Comparison of ENCODE assay signal across 28 cellular contexts in genomic region chr4:83179205-83179604, GRCh38.
"Had no signal": no experiment of that assay in that cellular context is flagged by ENCODE, and none has a peak within 500 bp of the region (broad histone marks: within the 10 kb centered on the region; RNA-seq: fewer than 3 reads in every experiment).

No MANE protein-coding gene starts in this region.

- H3K27me3 Mint-ChIP-seq: activated CD8-positive, alpha-beta T cell treated with anti-CD3 and anti-CD28 coated beads for 36 hours; activated naive CD4-positive, alpha-beta T cell treated with anti-CD3 and anti-CD28 coated beads, Interleukin-2, amount 50 U/mL, for 24 hours; activated naive CD8-positive, alpha-beta T cell treated with anti-CD3 and anti-CD28 coated beads, Interleukin-2, amount 50 U/mL, for 24 hours; activated T-helper 17 cell treated with anti-CD3 and anti-CD28 coated beads, Interleukin-2, amount 50 U/mL, for 72 hours; naive thymus-derived CD8-positive, alpha-beta T cell; T-helper 17 cell had no signal

- ATAC-seq: activated CD8-positive, alpha-beta T cell treated with anti-CD3 and anti-CD28 coated beads for 36 hours; activated naive CD8-positive, alpha-beta T cell treated with anti-CD3 and anti-CD28 coated beads, Interleukin-2, amount 50 U/mL, for 24 hours; activated T-cell treated with anti-CD3 and anti-CD28 coated beads, Interleukin-2, amount 50 U/mL, for 4 hours; activated T-helper 17 cell treated with anti-CD3 and anti-CD28 coated beads, Interleukin-2, amount 50 U/mL, for 72 hours; body of pancreas; gastrocnemius medialis; left cardiac atrium; naive thymus-derived CD8-positive, alpha-beta T cell; right cardiac atrium; T-helper 17 cell had no signal

- H3K4me1 ChIP-seq: body of pancreas, esophagus squamous epithelium, gastrocnemius medialis, suprapubic skin, tibial artery had no signal

- H3K9me3 Mint-ChIP-seq: activated CD8-positive, alpha-beta T cell treated with anti-CD3 and anti-CD28 coated beads for 36 hours; activated naive CD4-positive, alpha-beta T cell treated with anti-CD3 and anti-CD28 coated beads, Interleukin-2, amount 50 U/mL, for 24 hours; activated naive CD8-positive, alpha-beta T cell treated with anti-CD3 and anti-CD28 coated beads, Interleukin-2, amount 50 U/mL, for 24 hours; activated T-cell treated with anti-CD3 and anti-CD28 coated beads, Interleukin-2, amount 50 U/mL, for 4 hours; activated T-helper 17 cell treated with anti-CD3 and anti-CD28 coated beads, Interleukin-2, amount 50 U/mL, for 72 hours; naive thymus-derived CD8-positive, alpha-beta T cell had no signal

- DNase-seq: activated CD4-positive, alpha-beta T cell treated with anti-CD3 and anti-CD28 coated beads, Interleukin-2, amount 50 U/mL, for 1 hour; activated CD4-positive, CD25-positive, alpha-beta regulatory T cell treated with anti-CD3 and anti-CD28 coated beads, Interleukin-2, amount 50 U/mL, for 72 hours; activated CD8-positive, alpha-beta T cell treated with anti-CD3 and anti-CD28 coated beads for 36 hours; activated naive CD8-positive, alpha-beta T cell treated with anti-CD3 and anti-CD28 coated beads, Interleukin-2, amount 50 U/mL, for 24 hours; activated T-cell treated with anti-CD3 and anti-CD28 coated beads, Interleukin-2, amount 50 U/mL, for 4 hours; body of pancreas; dermis blood vessel endothelial cell; effector CD4-positive, alpha-beta T cell; esophagus squamous epithelium; gastrocnemius medialis; left cardiac atrium; midbrain; naive thymus-derived CD8-positive, alpha-beta T cell; posterior cingulate gyrus; right cardiac atrium; stimulated activated CD4-positive, alpha-beta T cell treated with anti-CD3 and anti-CD28 coated beads, Interleukin-15, amount 100 ng/mL, for 24 hours; stimulated activated CD4-positive, alpha-beta T cell treated with anti-CD3 and anti-CD28 coated beads, Interleukin-2, amount 100 ng/mL, for 24 hours; stimulated activated naive CD4-positive, alpha-beta T cell; T-helper 17 cell; T1000; tibial artery; WERI-Rb-1 had no signal

- H3K4me1 Mint-ChIP-seq: activated naive CD4-positive, alpha-beta T cell treated with anti-CD3 and anti-CD28 coated beads, Interleukin-2, amount 50 U/mL, for 24 hours had no signal

- H3K27ac ChIP-seq: body of pancreas, epithelial cell of prostate, esophagus squamous epithelium, gastrocnemius medialis, hepatocyte, neural progenitor cell, suprapubic skin, tibial artery, WERI-Rb-1 had no signal

- H3K36me3 Mint-ChIP-seq: activated naive CD4-positive, alpha-beta T cell treated with anti-CD3 and anti-CD28 coated beads, Interleukin-2, amount 50 U/mL, for 24 hours; naive thymus-derived CD8-positive, alpha-beta T cell; neural progenitor cell had no signal

- H3K27ac Mint-ChIP-seq: activated CD8-positive, alpha-beta T cell treated with anti-CD3 and anti-CD28 coated beads for 36 hours; activated naive CD4-positive, alpha-beta T cell treated with anti-CD3 and anti-CD28 coated beads, Interleukin-2, amount 50 U/mL, for 24 hours; activated naive CD8-positive, alpha-beta T cell treated with anti-CD3 and anti-CD28 coated beads, Interleukin-2, amount 50 U/mL, for 24 hours; activated T-helper 17 cell treated with anti-CD3 and anti-CD28 coated beads, Interleukin-2, amount 50 U/mL, for 72 hours; naive thymus-derived CD8-positive, alpha-beta T cell; neural progenitor cell had no signal

- H3K4me3 ChIP-seq: body of pancreas, esophagus squamous epithelium, gastrocnemius medialis, hepatocyte, neural progenitor cell, suprapubic skin, tibial artery had no signal

- H3K4me3 Mint-ChIP-seq: activated CD8-positive, alpha-beta T cell treated with anti-CD3 and anti-CD28 coated beads for 36 hours; activated naive CD4-positive, alpha-beta T cell treated with anti-CD3 and anti-CD28 coated beads, Interleukin-2, amount 50 U/mL, for 24 hours; activated naive CD8-positive, alpha-beta T cell treated with anti-CD3 and anti-CD28 coated beads, Interleukin-2, amount 50 U/mL, for 24 hours; activated T-cell treated with anti-CD3 and anti-CD28 coated beads, Interleukin-2, amount 50 U/mL, for 4 hours; activated T-helper 17 cell treated with anti-CD3 and anti-CD28 coated beads, Interleukin-2, amount 50 U/mL, for 72 hours; naive thymus-derived CD8-positive, alpha-beta T cell; neural progenitor cell; T-helper 17 cell had no signal

- H3K27me3 ChIP-seq: body of pancreas, esophagus squamous epithelium, gastrocnemius medialis, hepatocyte, neural progenitor cell, suprapubic skin, tibial artery had no signal

- H3K36me3 ChIP-seq: esophagus squamous epithelium, gastrocnemius medialis, neural progenitor cell, suprapubic skin, tibial artery, WERI-Rb-1 had no signal

- H3K9me3 ChIP-seq: body of pancreas, esophagus squamous epithelium, gastrocnemius medialis, suprapubic skin, tibial artery had no signal
